In the genomic region with DNA sequence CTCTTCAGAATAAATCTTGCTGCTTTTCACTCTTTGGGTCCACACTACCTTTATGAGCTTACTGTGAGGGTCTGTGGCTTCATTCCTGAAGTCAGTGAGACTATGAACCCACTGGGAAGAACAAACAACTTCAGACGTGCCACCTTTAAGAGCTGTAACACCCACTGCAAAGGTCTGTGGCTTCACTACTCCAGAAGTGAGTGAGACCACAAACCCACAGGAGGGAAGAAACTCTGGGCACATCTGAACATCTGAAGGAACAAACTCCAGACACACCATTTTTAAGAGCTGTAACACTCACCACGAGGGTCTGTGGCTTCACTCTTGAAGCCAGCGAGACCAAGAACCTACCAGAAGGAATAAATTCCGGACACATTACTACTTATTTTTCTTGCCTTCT, we compare ENCODE assay signal across 9 cellular contexts.
"Had no signal": no experiment of that assay in that cellular context is flagged by ENCODE, and none has a peak within 500 bp of the region (broad histone marks: within the 10 kb centered on the region; RNA-seq: fewer than 3 reads in every experiment).

No MANE protein-coding gene starts in this region.

- H3K9me3 ChIP-seq: HAP-1 had no signal

- H3K4me3 Mint-ChIP-seq: GM23338, H9, HFFc6 had no signal

- ATAC-seq: GM23338, HCT116 had no signal

- H3K4me3 ChIP-seq: GM23248, GM23338, HAP-1 had no signal

- H3K27ac ChIP-seq: GM23248 had no signal

- H3K36me3 ChIP-seq: HAP-1 had no signal

- H3K9ac ChIP-seq: GM23248 had no signal

- DNase-seq: GM23248, GOT3, H7, H9, HCEC 1CT, HFFc6 had no signal

- H3K4me1 ChIP-seq: HAP-1 had no signal

- H3K27ac Mint-ChIP-seq: GM23338, H9, HFFc6 had no signal

- H2AFZ ChIP-seq: GM23248, GM23338 had no signal

- H3K4me2 ChIP-seq: GM23338 had no signal
